25 cellular contexts compared by ENCODE assay signal in the genomic region with DNA sequence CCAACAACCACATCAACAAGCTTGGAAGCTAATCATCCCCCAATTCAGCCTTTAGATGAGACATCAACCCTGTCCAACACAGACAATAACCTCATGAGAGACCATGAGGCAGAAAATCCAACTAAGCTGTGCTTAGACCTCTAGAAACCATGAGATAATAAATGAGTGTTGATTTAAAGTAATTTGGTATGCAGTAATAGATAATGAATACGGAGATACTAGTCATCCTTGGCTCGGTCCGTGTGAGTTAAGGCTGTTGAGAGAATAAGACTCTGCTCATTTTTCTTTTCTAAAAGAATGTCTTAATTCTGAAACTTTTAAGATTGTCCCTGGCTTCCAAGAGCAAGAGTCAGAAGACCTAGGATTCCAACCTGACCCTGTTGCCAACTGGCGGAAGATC.
"Had no signal": no experiment of that assay in that cellular context is flagged by ENCODE, and none has a peak within 500 bp of the region (broad histone marks: within the 10 kb centered on the region; RNA-seq: fewer than 3 reads in every experiment).

No MANE protein-coding gene starts in this region.

- DNase-seq: cerebellar nuclear complex; cortex of kidney; effector memory CD8-positive, alpha-beta T cell; erythroblast; esophagus squamous epithelium; foreskin melanocyte; glutamatergic neuron; heart right ventricle; hippocampal formation; left ventricle myocardium superior; lower lobe of right lung; naive B cell; stimulated activated CD4-positive, alpha-beta T cell treated with anti-CD3 and anti-CD28 coated beads, Interleukin-15, amount 100 ng/mL, for 24 hours; stimulated activated CD4-positive, alpha-beta T cell treated with anti-CD3 and anti-CD28 coated beads, Interleukin-2, amount 100 ng/mL, for 48 hours; stimulated activated naive B cell treated with anti-CD40 and anti-IgM and Interleukin-4, amounts not matched to agents 10 μg/mL and 1 μg/mL and 100 μg/mL, for 72 hours; trophoblast cell had no signal

- H3K27ac Mint-ChIP-seq: effector memory CD8-positive, alpha-beta T cell; natural killer cell treated with Interleukin-12 subunit alpha and Interleukin-12 subunit beta and Interleukin-15 and Interleukin-18, amount 100 ng/mL, for 72 hours; progenitor cell of endocrine pancreas; stimulated activated naive B cell treated with anti-CD40 and anti-IgM and Interleukin-4, amounts not matched to agents 10 μg/mL and 1 μg/mL and 100 μg/mL, for 72 hours; stimulated activated naive CD8-positive, alpha-beta T cell treated with anti-CD3 and anti-CD28 coated beads, Interleukin-15, Interleukin-2, amounts not matched to agents 100 ng/mL and 50 ng/mL, for 24 hours had no signal

- H3K9me3 Mint-ChIP-seq: effector memory CD8-positive, alpha-beta T cell; natural killer cell treated with Interleukin-12 subunit alpha and Interleukin-12 subunit beta and Interleukin-15 and Interleukin-18, amount 100 ng/mL, for 72 hours; neural crest cell; stimulated activated naive B cell treated with anti-CD40 and anti-IgM and Interleukin-4, amounts not matched to agents 10 μg/mL and 1 μg/mL and 100 μg/mL, for 72 hours; stimulated activated naive CD8-positive, alpha-beta T cell treated with anti-CD3 and anti-CD28 coated beads, Interleukin-15, Interleukin-2, amounts not matched to agents 100 ng/mL and 50 ng/mL, for 24 hours had no signal

- H3K27ac ChIP-seq: heart right ventricle, lower lobe of right lung, neutrophil, parathyroid adenoma, right atrium auricular region, skin epidermis, suprapubic skin had no signal

- H3K9me3 ChIP-seq: esophagus squamous epithelium, lower lobe of right lung, neutrophil, right atrium auricular region, suprapubic skin had no signal

- H3K4me1 Mint-ChIP-seq: naive B cell; neural crest cell; stimulated activated naive B cell treated with anti-CD40 and anti-IgM and Interleukin-4, amounts not matched to agents 10 μg/mL and 1 μg/mL and 100 μg/mL, for 72 hours had no signal

- H3K4me3 ChIP-seq: esophagus squamous epithelium, heart right ventricle, lower lobe of right lung, right atrium auricular region, skin epidermis, suprapubic skin had no signal

- H3K36me3 Mint-ChIP-seq: naive B cell; natural killer cell treated with Interleukin-12 subunit alpha and Interleukin-12 subunit beta and Interleukin-15 and Interleukin-18, amount 100 ng/mL, for 72 hours; stimulated activated naive B cell treated with anti-CD40 and anti-IgM and Interleukin-4, amounts not matched to agents 10 μg/mL and 1 μg/mL and 100 μg/mL, for 72 hours had no signal

- H3K4me1 ChIP-seq: heart right ventricle, parathyroid adenoma, right atrium auricular region had no signal

- ATAC-seq: effector memory CD8-positive, alpha-beta T cell; heart right ventricle; left ventricle myocardium superior; lower lobe of right lung; natural killer cell treated with Interleukin-12 subunit alpha and Interleukin-12 subunit beta and Interleukin-15 and Interleukin-18, amount 100 ng/mL, for 72 hours; stimulated activated naive B cell treated with anti-CD40 and anti-IgM and Interleukin-4, amounts not matched to agents 10 μg/mL and 1 μg/mL and 100 μg/mL, for 72 hours had no signal

- H3K36me3 ChIP-seq: esophagus squamous epithelium, heart right ventricle, lower lobe of right lung, neutrophil, right atrium auricular region, suprapubic skin had no signal

- H3K4me3 Mint-ChIP-seq: effector memory CD8-positive, alpha-beta T cell; naive B cell; natural killer cell treated with Interleukin-12 subunit alpha and Interleukin-12 subunit beta and Interleukin-15 and Interleukin-18, amount 100 ng/mL, for 72 hours; neural crest cell; stimulated activated naive B cell treated with anti-CD40 and anti-IgM and Interleukin-4, amounts not matched to agents 10 μg/mL and 1 μg/mL and 100 μg/mL, for 72 hours; stimulated activated naive CD8-positive, alpha-beta T cell treated with anti-CD3 and anti-CD28 coated beads, Interleukin-15, Interleukin-2, amounts not matched to agents 100 ng/mL and 50 ng/mL, for 24 hours had no signal
